ENCODE assay signal across 1 cellular context in the genomic region with DNA sequence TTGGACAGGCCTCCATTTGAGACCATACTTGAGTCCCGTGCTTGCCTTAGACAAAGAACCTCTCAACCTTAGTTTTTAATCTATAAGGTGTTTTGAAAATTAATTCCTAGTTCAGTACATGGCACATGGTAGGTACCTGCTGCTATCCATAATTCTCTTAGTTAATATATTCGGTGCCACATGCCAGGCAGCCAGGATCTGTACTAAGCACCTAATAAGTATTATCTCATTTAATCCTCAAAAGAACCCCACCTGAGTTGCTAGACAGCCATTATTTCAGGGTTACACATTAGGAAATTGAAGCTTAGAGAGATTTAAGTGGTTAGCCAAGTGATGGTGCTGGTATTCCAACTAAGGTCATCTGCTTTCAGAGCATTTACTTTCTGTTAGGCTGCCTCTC.
TF ChIP-seq lines count a peak whose summit lies in the region.

No MANE protein-coding gene starts in this region.

TF ChIP-seq in HEK293, 187 proteins besides CTCF, POLR2A, EP300 and RAD21 (continued from another document):
- no peak for TF ChIP-seq OSR2 (tag by site-specific recombination; IDR thresholded peaks at IDR 0.05)
